Comparison of ENCODE assay signal across 1 cellular context in genomic region chr15:65336369-65336766, GRCh38.
TF ChIP-seq lines count a peak whose summit lies in the region.

No MANE protein-coding gene starts in this region.

TF ChIP-seq in neural cell, 6 proteins besides CTCF, POLR2A, EP300 and RAD21 (continued from another document):
- TF ChIP-seq REST (IDR thresholded peaks at IDR 0.05; ENCODE audit: borderline replicate concordance): no peak
- TF ChIP-seq EZH2 (IDR thresholded peaks at IDR 0.05; ENCODE audit: borderline replicate concordance, insufficient read depth, low read length, poor library complexity, severe bottlenecking): no peak
